8 cellular contexts compared by ENCODE assay signal in the genomic region with DNA sequence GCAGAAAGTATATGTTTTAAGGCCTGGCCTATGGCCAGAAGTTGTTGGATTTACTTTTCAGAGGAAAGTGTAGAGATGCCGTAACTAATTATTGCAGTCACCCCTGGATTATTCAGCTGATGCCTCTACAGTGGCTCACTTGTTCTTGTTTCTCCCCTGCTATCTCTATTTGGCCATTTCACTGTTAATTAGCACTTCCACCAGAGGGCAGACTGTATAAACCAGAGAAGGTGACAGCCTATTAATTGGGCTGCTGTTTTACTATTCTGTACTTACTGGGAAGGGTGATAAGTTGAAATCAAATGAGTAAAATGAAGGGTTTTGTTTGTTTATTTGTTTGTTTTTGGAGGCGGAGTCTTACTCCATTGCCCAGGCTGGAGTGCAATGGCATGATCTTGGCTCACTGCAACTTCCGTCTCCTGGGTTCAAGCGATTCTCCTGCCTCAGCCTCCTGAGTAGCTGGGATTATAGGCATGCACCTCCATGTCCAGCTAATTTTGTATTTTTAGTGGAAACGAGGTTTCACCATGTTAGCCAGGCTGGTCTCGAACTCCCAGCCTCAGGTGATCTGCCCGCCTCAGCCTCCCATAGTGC.
DNase-seq lines count a peak whose midpoint lies in the region; TF ChIP-seq lines count a peak whose summit lies in the region.

No MANE protein-coding gene starts in this region.

- H3K4me3 Mint-ChIP-seq in osteocyte (ENCODE audit: unreplicated experiment): no peak overlapping the region
- no peak overlapping the region for H3K4me3 Mint-ChIP-seq in T-helper 2 cell treated with Interferon-gamma antibody and Interleukin-4, amounts not matched to agents 5 μg/mL and 100 μg/mL, for 36 hours

- H3K4me1 Mint-ChIP-seq in osteocyte (ENCODE audit: unreplicated experiment): no peaks in the 10 kb centered on the region
- peaks cover 6% of the 10 kb centered on the region for H3K4me1 Mint-ChIP-seq in T-helper 2 cell treated with Interferon-gamma antibody and Interleukin-4, amounts not matched to agents 5 μg/mL and 100 μg/mL, for 36 hours (ENCODE audit: low read depth)

- no peak overlapping the region for H3K27ac Mint-ChIP-seq in osteocyte (ENCODE audit: unreplicated experiment)
- H3K27ac Mint-ChIP-seq in T-helper 2 cell treated with Interferon-gamma antibody and Interleukin-4, amounts not matched to agents 5 μg/mL and 100 μg/mL, for 36 hours: no peak overlapping the region

- DNase-seq in NCI-H2107 treated with DMSO at 0.1 percent for 48 hours (lab: John Stamatoyannopoulos, UW; ENCODE audit: unreplicated experiment) (peak; percentile 7), NCI-H2107 (lab: John Stamatoyannopoulos, UW) (no peak), NAMALWA (ENCODE audit: low spot score) (peak; percentile 71), choroid plexus epithelial cell (ENCODE audit: low read depth) (peak; percentile 47), osteocyte (ENCODE audit: extremely low spot score, unreplicated experiment) (no peak), NCI-H2029 treated with DMSO at 0.1 percent for 48 hours (lab: John Stamatoyannopoulos, UW) (no peak)
- no peak for DNase-seq in activated T-cell treated with anti-CD3 and anti-CD28 coated beads, Interleukin-2, amount 50 U/mL, for 48 hours
- DNase-seq in T-helper 2 cell treated with Interferon-gamma antibody and Interleukin-4, amounts not matched to agents 5 μg/mL and 100 μg/mL, for 36 hours (ENCODE audit: low spot score): no peak

- peaks cover 47% of the 10 kb centered on the region for H3K36me3 Mint-ChIP-seq in osteocyte (ENCODE audit: unreplicated experiment)
- peaks cover 68% of the 10 kb centered on the region for H3K36me3 Mint-ChIP-seq in T-helper 2 cell treated with Interferon-gamma antibody and Interleukin-4, amounts not matched to agents 5 μg/mL and 100 μg/mL, for 36 hours (ENCODE audit: low read depth)

- H3K4me3 ChIP-seq in choroid plexus epithelial cell (ENCODE audit: low read depth, low read length): no peak overlapping the region

- H3K27me3 Mint-ChIP-seq in osteocyte (ENCODE audit: unreplicated experiment): no peaks in the 10 kb centered on the region
- H3K27me3 Mint-ChIP-seq in T-helper 2 cell treated with Interferon-gamma antibody and Interleukin-4, amounts not matched to agents 5 μg/mL and 100 μg/mL, for 36 hours (ENCODE audit: low read depth): no peaks in the 10 kb centered on the region

- TF ChIP-seq CTCF in choroid plexus epithelial cell (conservative IDR thresholded peaks at IDR 0.05; ENCODE audit: low read depth, low read length) (peak; percentile 61), osteocyte (IDR thresholded peaks at IDR 0.05) (peak; percentile 57)

- no peaks in the 10 kb centered on the region for H3K9me3 Mint-ChIP-seq in osteocyte (ENCODE audit: unreplicated experiment)
- H3K9me3 Mint-ChIP-seq in T-helper 2 cell treated with Interferon-gamma antibody and Interleukin-4, amounts not matched to agents 5 μg/mL and 100 μg/mL, for 36 hours: no peaks in the 10 kb centered on the region

Comparison
In these comparisons a context has a peak if more than half of its experiments do, and no peak if none do; other contexts are left out.
1. DNase-seq: peak in NCI-H2107 treated with DMSO at 0.1 percent for 48 hours (single experiment), NAMALWA (single experiment) and choroid plexus epithelial cell (single experiment); none in NCI-H2107 (single experiment), osteocyte (single experiment), NCI-H2029 treated with DMSO at 0.1 percent for 48 hours (single experiment), activated T-cell treated with anti-CD3 and anti-CD28 coated beads, Interleukin-2, amount 50 U/mL, for 48 hours (0 of 2) and T-helper 2 cell treated with Interferon-gamma antibody and Interleukin-4, amounts not matched to agents 5 μg/mL and 100 μg/mL, for 36 hours (single experiment).